Comparison of ENCODE assay signal across 8 cellular contexts in genomic region chr1:6587261-6588005, GRCh38. TPM values are rescaled to one million over a fixed set of nuclear protein-coding genes. Genes with fewer than 3 reads are reported as not detected.
DNase-seq lines count a peak whose midpoint lies in the region; ATAC-seq lines count a peak whose summit lies in the region.
"Had no signal": no experiment of that assay in that cellular context is flagged by ENCODE, and none has a peak within 500 bp of the region (broad histone marks: within the 10 kb centered on the region; RNA-seq: fewer than 3 reads in every experiment).

No MANE protein-coding gene starts in this region.

- peaks cover 33% of the 10 kb centered on the region; the same call in 1 of the 2 replicates for H3K79me2 ChIP-seq in GM23248 (ENCODE audit: insufficient read depth)

- no peak overlapping the region for H3K27ac ChIP-seq in GM23248

- no peaks in the 10 kb centered on the region for H3K27me3 Mint-ChIP-seq in activated naive CD8-positive, alpha-beta T cell treated with anti-CD3 and anti-CD28 coated beads for 36 hours

- H2AFZ ChIP-seq in GM23248 = no peak overlapping the region

- no peaks in the 10 kb centered on the region for H3K9me2 ChIP-seq in GM23248 (ENCODE audit: insufficient read depth)

- H3K4me2 ChIP-seq in GM23248 (ENCODE audit: unreplicated experiment) = no peak overlapping the region

- peak; percentile 26 for DNase-seq in GM23248
- DNase-seq in activated naive CD8-positive, alpha-beta T cell treated with anti-CD3 and anti-CD28 coated beads for 36 hours = no peak
- DNase-seq in midbrain (lab: John Stamatoyannopoulos, UW) = peak; percentile 52
- no peak for DNase-seq in D341Med (ENCODE audit: low spot score)
- DNase-seq: HCEC 1CT had no signal

- H3K4me1 Mint-ChIP-seq in activated naive CD8-positive, alpha-beta T cell treated with anti-CD3 and anti-CD28 coated beads for 36 hours = peaks cover 26% of the 10 kb centered on the region

- H3K36me3 ChIP-seq in GM23248 (ENCODE audit: low read depth) = peaks cover 6% of the 10 kb centered on the region; the same call in 1 of the 2 replicates

- H3K4me1 ChIP-seq in GM23248 (ENCODE audit: insufficient read depth) = no peaks in the 10 kb centered on the region

- H4K20me1 ChIP-seq in GM23248 (ENCODE audit: insufficient read depth) = no peaks in the 10 kb centered on the region

- no peak overlapping the region for H3K4me3 ChIP-seq in GM23248

- peaks cover 23% of the 10 kb centered on the region for H3F3A ChIP-seq in GM23248 (ENCODE audit: insufficient read depth)

- peak overlapping the region; percentile 38 for H3K27ac Mint-ChIP-seq in activated naive CD8-positive, alpha-beta T cell treated with anti-CD3 and anti-CD28 coated beads for 36 hours

- H3K4me3 Mint-ChIP-seq in activated naive CD8-positive, alpha-beta T cell treated with anti-CD3 and anti-CD28 coated beads for 36 hours = no peak overlapping the region

- H3K36me3 Mint-ChIP-seq in activated naive CD8-positive, alpha-beta T cell treated with anti-CD3 and anti-CD28 coated beads for 36 hours = peaks cover 2% of the 10 kb centered on the region

- in situ Hi-C loops in GM23248 (cut with MboI) = no loop called here

- ATAC-seq in GM18867 (IDR thresholded peaks at IDR 0.05; ENCODE audit: unreplicated experiment) = no peak
- ATAC-seq in GM19452 (IDR thresholded peaks at IDR 0.05; ENCODE audit: unreplicated experiment) = no peak

- H3K9me3 ChIP-seq in GM23248 (ENCODE audit: low read depth) = no peaks in the 10 kb centered on the region

- 61 to 63% methylated on average over 13 of the region's 13 CpGs for WGBS in GM23248 (ENCODE audit: low coverage in 1 of 2, low lambda C conversion rate in 2 of 2, missing lambda C conversion rate in 2 of 2), 2 experiments

- H3K9me3 Mint-ChIP-seq in activated naive CD8-positive, alpha-beta T cell treated with anti-CD3 and anti-CD28 coated beads for 36 hours = no peaks in the 10 kb centered on the region

- H3K27me3 ChIP-seq in GM23248 (replicated peaks; ENCODE audit: insufficient read depth) = no peaks in the 10 kb centered on the region

- no peak overlapping the region for H3K9ac ChIP-seq in GM23248

RNA-seq across cellular contexts. Expression of gene ZBTB48, which starts 7.6 kb away (rescaled TPM):
- 16.4 and 31.7 TPM in 2 replicates for total RNA-seq in GM23248 (2014; rRNA removed; shearing (Covaris generic))
- 11.2 and 15.4 TPM in 2 replicates for polyA plus RNA-seq in GM23248 (2016; fragmentation: Nextera tagmentation; extraction: Ambion mirVana)
- 10 to 100 TPM; 22.1 to 26.4 TPM for total RNA-seq in activated naive CD8-positive, alpha-beta T cell treated with anti-CD3 and anti-CD28 coated beads for 36 hours

RNA-seq across cellular contexts. Expression of gene KLHL21, which starts 15.2 kb away (rescaled TPM):
- 39.3 and 52.9 TPM in 2 replicates for total RNA-seq in GM23248 (2014; rRNA removed; shearing (Covaris generic))
- polyA plus RNA-seq in GM23248 (2016; fragmentation: Nextera tagmentation; extraction: Ambion mirVana) = 16.6 and 17.7 TPM in 2 replicates
- total RNA-seq in activated naive CD8-positive, alpha-beta T cell treated with anti-CD3 and anti-CD28 coated beads for 36 hours = 10 to 100 TPM; 31.2 TPM

RNA-seq across cellular contexts. Expression of gene PHF13, which starts 26.1 kb away (rescaled TPM):
- 21.3 and 21.5 TPM in 2 replicates for total RNA-seq in GM23248 (2014; rRNA removed; shearing (Covaris generic))
- 11.2 and 11.6 TPM in 2 replicates for polyA plus RNA-seq in GM23248 (2016; fragmentation: Nextera tagmentation; extraction: Ambion mirVana)
- total RNA-seq in activated naive CD8-positive, alpha-beta T cell treated with anti-CD3 and anti-CD28 coated beads for 36 hours = 10 to 100 TPM; 10.9 to 11.7 TPM

RNA-seq across cellular contexts. Expression of gene TAS1R1, which starts 32.3 kb away (rescaled TPM):
- total RNA-seq in GM23248 (2014; rRNA removed; shearing (Covaris generic)) = not detected in 2 replicates
- polyA plus RNA-seq in GM23248 (2016; fragmentation: Nextera tagmentation; extraction: Ambion mirVana) = not detected in 2 replicates
- not detected for total RNA-seq in activated naive CD8-positive, alpha-beta T cell treated with anti-CD3 and anti-CD28 coated beads for 36 hours
- total RNA-seq: NCI-H460 had no signal

RNA-seq across cellular contexts. Expression of gene NOL9, which starts 33.1 kb away (rescaled TPM):
- total RNA-seq in GM23248 (2014; rRNA removed; shearing (Covaris generic)) = 16.6 and 27.8 TPM in 2 replicates
- 13.0 and 15.7 TPM in 2 replicates for polyA plus RNA-seq in GM23248 (2016; fragmentation: Nextera tagmentation; extraction: Ambion mirVana)
- total RNA-seq in activated naive CD8-positive, alpha-beta T cell treated with anti-CD3 and anti-CD28 coated beads for 36 hours = 10 to 100 TPM; 54.1 to 55.1 TPM

Comparison
In these comparisons a context has a peak if more than half of its experiments do, and no peak if none do; other contexts are left out.
1. DNase-seq: peak in GM23248 (single experiment) and midbrain (single experiment); none in activated naive CD8-positive, alpha-beta T cell treated with anti-CD3 and anti-CD28 coated beads for 36 hours (single experiment) and D341Med (single experiment).